Comparison of ENCODE assay signal across 8 cellular contexts in the genomic region with DNA sequence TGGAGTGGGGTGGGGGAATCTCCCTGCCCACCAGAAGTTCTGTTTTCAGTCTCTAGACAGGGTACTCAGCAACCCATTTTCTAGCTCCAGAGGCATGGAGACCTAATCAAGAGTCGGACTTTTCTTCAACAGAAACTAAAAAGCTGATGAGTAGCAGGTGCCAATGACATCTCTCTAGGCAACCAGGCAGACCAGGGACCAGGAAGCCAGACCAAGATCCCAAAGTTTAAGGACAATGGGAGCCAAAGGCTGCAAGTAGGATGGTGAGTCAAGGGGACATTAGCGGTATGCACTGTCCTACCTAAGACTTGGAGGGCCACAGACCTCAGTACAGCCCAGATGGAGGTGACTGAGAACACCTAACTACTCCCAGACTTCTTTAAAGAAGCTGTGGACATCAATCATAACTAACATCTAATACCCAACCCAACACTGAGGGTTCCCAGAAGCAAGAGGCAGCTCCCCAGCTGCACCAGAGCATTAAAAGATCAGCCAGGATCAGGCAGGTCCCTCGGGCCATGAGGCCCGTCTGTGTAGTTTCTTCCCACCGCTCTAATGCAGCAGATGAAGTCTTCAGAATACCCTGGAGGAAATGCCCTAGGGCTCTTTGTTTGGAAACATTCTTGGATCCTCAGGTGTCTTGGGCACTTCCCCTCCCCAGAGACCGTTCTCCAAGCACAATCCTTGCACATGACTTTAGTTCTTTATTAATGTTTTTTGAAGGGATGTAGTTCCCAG. TPM values are rescaled to one million over a fixed set of nuclear protein-coding genes. Genes with fewer than 3 reads are reported as not detected.
DNase-seq lines count a peak whose midpoint lies in the region; ATAC-seq and TF ChIP-seq lines count a peak whose summit lies in the region.

No MANE protein-coding gene starts in this region.

- peaks cover 0 to 4% of the 10 kb centered on the region in 2 experiments for H3K9me3 ChIP-seq in CD4-positive, CD25-positive, alpha-beta regulatory T cell (ENCODE audit: control insufficient read depth in 2 of 2, low read length in 2 of 2)
- H3K9me3 ChIP-seq in MG63 (no peaks in the 10 kb centered on the region), ectodermal cell (ENCODE audit: control insufficient read depth, low read length) (no peaks in the 10 kb centered on the region)

- H3K9me3 Mint-ChIP-seq in CD4-positive, CD25-positive, alpha-beta regulatory T cell: peaks cover 0 to 3% (median 0%) of the 10 kb centered on the region in 7 donors
- H3K9me3 Mint-ChIP-seq in nephron progenitor cell: no peaks in the 10 kb centered on the region

- peaks cover 14% of the 10 kb centered on the region for H3K36me3 ChIP-seq in CD4-positive, CD25-positive, alpha-beta regulatory T cell (ENCODE audit: control insufficient read depth, insufficient read depth, low read length)
- peaks cover 21% of the 10 kb centered on the region for H3K36me3 ChIP-seq in MG63
- H3K36me3 ChIP-seq in ectodermal cell (ENCODE audit: control insufficient read depth, insufficient read depth, low read length): peaks cover 11% of the 10 kb centered on the region

- no peak for TF ChIP-seq CTCF in nephron progenitor cell (IDR thresholded peaks at IDR 0.05)

- H3K27ac ChIP-seq in CD4-positive, CD25-positive, alpha-beta regulatory T cell (ENCODE audit: insufficient read depth, low read length, poor library complexity, severe bottlenecking): peak overlapping the region; percentile 64
- no peak overlapping the region for H3K27ac ChIP-seq in ectodermal cell (ENCODE audit: insufficient read depth, low read depth, low read length, poor library complexity, severe bottlenecking)

- H3K27me3 Mint-ChIP-seq in CD4-positive, CD25-positive, alpha-beta regulatory T cell: peaks cover 14% of the 10 kb centered on the region
- H3K27me3 Mint-ChIP-seq in nephron progenitor cell (ENCODE audit: low read depth, poor library complexity): peaks cover 14% of the 10 kb centered on the region

- peaks cover 25% of the 10 kb centered on the region for H3K4me1 ChIP-seq in CD4-positive, CD25-positive, alpha-beta regulatory T cell (ENCODE audit: control insufficient read depth, insufficient read depth, low read length, poor library complexity, severe bottlenecking)
- peaks cover 8% of the 10 kb centered on the region for H3K4me1 ChIP-seq in ectodermal cell (ENCODE audit: control insufficient read depth, insufficient read depth, low read length)

- ATAC-seq in CD4-positive, CD25-positive, alpha-beta regulatory T cell (ENCODE audit: low read depth in 2 of 2): no peak
- no peak for ATAC-seq in GM19328 (IDR thresholded peaks at IDR 0.05; ENCODE audit: unreplicated experiment)
- ATAC-seq in GM18907 (IDR thresholded peaks at IDR 0.05; ENCODE audit: unreplicated experiment): no peak
- no peak for ATAC-seq in GM21723 (IDR thresholded peaks at IDR 0.05; ENCODE audit: unreplicated experiment)

- H3K4me3 ChIP-seq in CD4-positive, CD25-positive, alpha-beta regulatory T cell (ENCODE audit: low read depth, low read length): peak overlapping the region; percentile 77
- H3K4me3 ChIP-seq in MG63: peak overlapping the region; percentile 81
- peak overlapping the region; percentile 82 for H3K4me3 ChIP-seq in ectodermal cell (ENCODE audit: insufficient read depth, low read depth, low read length)

- H3K27ac Mint-ChIP-seq in CD4-positive, CD25-positive, alpha-beta regulatory T cell: peak overlapping the region; percentile 90 to 93 (median 92)
- peak overlapping the region; percentile 80 for H3K27ac Mint-ChIP-seq in nephron progenitor cell

- 45 to 48% methylated on average over 5 to 6 of the region's 6 CpGs for WGBS in ectodermal cell, 2 experiments

- peaks cover 7 to 36% (median 20%) of the 10 kb centered on the region in 4 donors for H3K4me1 Mint-ChIP-seq in CD4-positive, CD25-positive, alpha-beta regulatory T cell
- H3K4me1 Mint-ChIP-seq in nephron progenitor cell: peaks cover 20% of the 10 kb centered on the region

- peaks cover 11% of the 10 kb centered on the region for H3K36me3 Mint-ChIP-seq in CD4-positive, CD25-positive, alpha-beta regulatory T cell
- peaks cover 20% of the 10 kb centered on the region for H3K36me3 Mint-ChIP-seq in nephron progenitor cell (ENCODE audit: low read depth)

- peak overlapping the region; percentile 90 to 98 (median 92) for H3K4me3 Mint-ChIP-seq in CD4-positive, CD25-positive, alpha-beta regulatory T cell
- H3K4me3 Mint-ChIP-seq in nephron progenitor cell: peak overlapping the region; percentile 95

- DNase-seq in CD4-positive, CD25-positive, alpha-beta regulatory T cell: no peak
- DNase-seq in MG63 (no peak), nephron progenitor cell (no peak), LoVo (ENCODE audit: low spot score) (no peak)

- no peaks in the 10 kb centered on the region for H3K27me3 ChIP-seq in CD4-positive, CD25-positive, alpha-beta regulatory T cell (ENCODE audit: control insufficient read depth, insufficient read depth, low read length)
- no peaks in the 10 kb centered on the region for H3K27me3 ChIP-seq in MG63
- H3K27me3 ChIP-seq in ectodermal cell (ENCODE audit: control insufficient read depth, insufficient read depth, low read length, poor library complexity, severe bottlenecking): peaks cover 13% of the 10 kb centered on the region

RNA-seq across cellular contexts. Expression of a gene that starts 1.0 kb away (rescaled TPM):
- 12.9 TPM for total RNA-seq in CD4-positive, CD25-positive, alpha-beta regulatory T cell
- polyA plus RNA-seq in CD4-positive, CD25-positive, alpha-beta regulatory T cell: 1 to 10 TPM in 2 of 4 donors, under 1 TPM in 2; 0.76 to 2.2 (median 1.3) TPM
- 36.4 and 39.6 TPM in 2 replicates for total RNA-seq in MG63 (2014; rRNA removed; shearing (Covaris generic); ENCODE audit: low replicate concordance)
- 25.1 TPM for polyA plus RNA-seq in ectodermal cell (2013, experiment 1 of 4)
- 28.0 TPM for polyA plus RNA-seq in ectodermal cell (2013, experiment 2 of 4)
- polyA plus RNA-seq in ectodermal cell (2013, experiment 3 of 4): 24.1 TPM
- polyA plus RNA-seq in ectodermal cell (2013, experiment 4 of 4): 25.1 TPM

RNA-seq across cellular contexts. Expression of a gene that starts 6.2 kb away (rescaled TPM):
- total RNA-seq in CD4-positive, CD25-positive, alpha-beta regulatory T cell: 0.72 TPM
- polyA plus RNA-seq in CD4-positive, CD25-positive, alpha-beta regulatory T cell: 1 to 10 TPM in 1 of 4 donors, under 1 TPM in 3; 0.32 to 2.6 (median 0.76) TPM
- 7.6 and 8.8 TPM in 2 replicates for total RNA-seq in MG63 (2014; rRNA removed; shearing (Covaris generic); ENCODE audit: low replicate concordance)
- polyA plus RNA-seq in ectodermal cell (2013, experiment 1 of 4): 72.6 TPM
- 82.1 TPM for polyA plus RNA-seq in ectodermal cell (2013, experiment 2 of 4)
- 66.8 TPM for polyA plus RNA-seq in ectodermal cell (2013, experiment 3 of 4)
- polyA plus RNA-seq in ectodermal cell (2013, experiment 4 of 4): 72.7 TPM

RNA-seq across cellular contexts. Expression of a gene that starts 32.3 kb away (rescaled TPM):
- 1.4 TPM for total RNA-seq in CD4-positive, CD25-positive, alpha-beta regulatory T cell
- under 1 TPM in 1 of 4 donors, not detected in 3; 0.57 TPM for polyA plus RNA-seq in CD4-positive, CD25-positive, alpha-beta regulatory T cell
- 32.7 and 99.4 TPM in 2 replicates for total RNA-seq in MG63 (2014; rRNA removed; shearing (Covaris generic); ENCODE audit: low replicate concordance)
- polyA plus RNA-seq in ectodermal cell (2013, experiment 1 of 4): 163 TPM
- polyA plus RNA-seq in ectodermal cell (2013, experiment 2 of 4): 198 TPM
- 153 TPM for polyA plus RNA-seq in ectodermal cell (2013, experiment 3 of 4)
- 201 TPM for polyA plus RNA-seq in ectodermal cell (2013, experiment 4 of 4)

RNA-seq across cellular contexts. Expression of a gene that starts 44.5 kb away (rescaled TPM):
- 57.8 TPM for total RNA-seq in CD4-positive, CD25-positive, alpha-beta regulatory T cell
- polyA plus RNA-seq in CD4-positive, CD25-positive, alpha-beta regulatory T cell: 10 to 100 TPM; 23.4 to 29.2 (median 25.4) TPM
- 31.5 and 120 TPM in 2 replicates for total RNA-seq in MG63 (2014; rRNA removed; shearing (Covaris generic); ENCODE audit: low replicate concordance)
- polyA plus RNA-seq in ectodermal cell (2013, experiment 1 of 4): 43.7 TPM
- polyA plus RNA-seq in ectodermal cell (2013, experiment 2 of 4): 51.0 TPM
- 37.4 TPM for polyA plus RNA-seq in ectodermal cell (2013, experiment 3 of 4)
- 44.2 TPM for polyA plus RNA-seq in ectodermal cell (2013, experiment 4 of 4)

Comparison
In these comparisons a context has a peak if more than half of its experiments do, and no peak if none do; other contexts are left out.
1. RNA of a gene that starts 32.3 kb away (total RNA-seq): 32.7 to 99.4 TPM in MG63; 1.4 TPM in CD4-positive, CD25-positive, alpha-beta regulatory T cell (single experiment); every median in the first group is over 10 times any median in the second.
2. Peak in every context shown above with its lines, with median percentiles within 50 percentile points of each other: H3K4me3 ChIP-seq.